29 cellular contexts compared by ENCODE assay signal in the genomic region with DNA sequence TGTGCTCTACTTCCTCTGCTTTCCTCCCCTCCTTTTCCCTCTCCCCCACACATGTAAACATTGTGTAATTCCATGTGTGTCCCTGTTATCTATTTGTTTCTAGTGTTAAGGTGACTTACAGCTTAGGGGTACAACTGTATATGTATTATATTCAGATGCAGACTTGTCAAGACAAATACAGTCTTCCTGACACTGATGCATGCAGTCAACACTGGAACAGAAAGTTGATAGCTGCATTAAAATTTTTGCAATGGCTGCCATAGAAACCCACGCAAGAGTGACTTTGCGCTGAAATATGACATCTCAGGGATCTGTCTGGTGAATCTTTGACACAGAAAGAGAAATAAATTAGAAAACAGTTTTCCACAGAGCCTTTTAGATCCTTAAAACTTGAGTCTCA.
"Had no signal": no experiment of that assay in that cellular context is flagged by ENCODE, and none has a peak within 500 bp of the region (broad histone marks: within the 10 kb centered on the region; RNA-seq: fewer than 3 reads in every experiment).

No MANE protein-coding gene starts in this region.

- H3K4me3 Mint-ChIP-seq: stimulated activated effector memory CD8-positive, alpha-beta T cell treated with anti-CD3 and anti-CD28 coated beads, Interleukin-12 subunit alpha, Interleukin-12 subunit beta, amount 100 ng/mL, for 72 hours; stimulated activated memory B cell treated with anti-CD40 and anti-IgM and Interleukin-4, amounts not matched to agents 10 μg/mL and 1 μg/mL and 100 μg/mL, for 72 hours; stimulated activated naive B cell treated with anti-CD40 and anti-IgM and Interleukin-4, amounts not matched to agents 10 μg/mL and 1 μg/mL and 100 μg/mL, for 72 hours; stimulated activated naive CD8-positive, alpha-beta T cell treated with anti-CD3 and anti-CD28 coated beads, Interleukin-15, amount 100 ng/mL, for 72 hours; stimulated activated naive CD8-positive, alpha-beta T cell treated with anti-CD3 and anti-CD28 coated beads, Interleukin-15, Interleukin-2, amounts not matched to agents 100 ng/mL and 50 ng/mL, for 24 hours; type B pancreatic cell had no signal

- H3K9me3 ChIP-seq: stomach, suprapubic skin, testis, thoracic aorta, thyroid gland, tibial artery, tibial nerve, transverse colon, upper lobe of left lung, upper lobe of right lung, uterus, vagina had no signal

- H3K4me1 ChIP-seq: stomach, suprapubic skin, testis, thyroid gland, tibial artery, tibial nerve, transverse colon, upper lobe of left lung, upper lobe of right lung, uterus, vagina had no signal

- H3K27me3 Mint-ChIP-seq: stimulated activated memory B cell treated with anti-CD40 and anti-IgM and Interleukin-4, amounts not matched to agents 10 μg/mL and 1 μg/mL and 100 μg/mL, for 72 hours; stimulated activated naive B cell treated with anti-CD40 and anti-IgM and Interleukin-4, amounts not matched to agents 10 μg/mL and 1 μg/mL and 100 μg/mL, for 72 hours; stimulated activated naive CD8-positive, alpha-beta T cell treated with anti-CD3 and anti-CD28 coated beads, Interleukin-15, amount 100 ng/mL, for 72 hours; stimulated activated naive CD8-positive, alpha-beta T cell treated with anti-CD3 and anti-CD28 coated beads, Interleukin-15, Interleukin-2, amounts not matched to agents 100 ng/mL and 50 ng/mL, for 24 hours; type B pancreatic cell had no signal

- H3K27ac ChIP-seq: stomach, suprapubic skin, testis, thoracic aorta, thyroid gland, tibial artery, tibial nerve, transverse colon, upper lobe of left lung, upper lobe of right lung, uterus, vagina had no signal

- H3K4me3 ChIP-seq: stomach, suprapubic skin, testis, thoracic aorta, thyroid gland, tibial artery, tibial nerve, transverse colon, upper lobe of left lung, upper lobe of right lung, uterus, vagina had no signal

- H3K36me3 Mint-ChIP-seq: stimulated activated effector memory CD8-positive, alpha-beta T cell treated with anti-CD3 and anti-CD28 coated beads, Interleukin-12 subunit alpha, Interleukin-12 subunit beta, amount 100 ng/mL, for 72 hours; stimulated activated memory B cell treated with anti-CD40 and anti-IgM and Interleukin-4, amounts not matched to agents 10 μg/mL and 1 μg/mL and 100 μg/mL, for 72 hours; stimulated activated naive B cell treated with anti-CD40 and anti-IgM and Interleukin-4, amounts not matched to agents 10 μg/mL and 1 μg/mL and 100 μg/mL, for 72 hours; type B pancreatic cell had no signal

- H3K4me1 Mint-ChIP-seq: stimulated activated effector memory CD8-positive, alpha-beta T cell treated with anti-CD3 and anti-CD28 coated beads, Interleukin-12 subunit alpha, Interleukin-12 subunit beta, amount 100 ng/mL, for 72 hours; stimulated activated memory B cell treated with anti-CD40 and anti-IgM and Interleukin-4, amounts not matched to agents 10 μg/mL and 1 μg/mL and 100 μg/mL, for 72 hours; stimulated activated naive B cell treated with anti-CD40 and anti-IgM and Interleukin-4, amounts not matched to agents 10 μg/mL and 1 μg/mL and 100 μg/mL, for 72 hours; stimulated activated naive CD8-positive, alpha-beta T cell treated with anti-CD3 and anti-CD28 coated beads, Interleukin-15, amount 100 ng/mL, for 72 hours had no signal

- H3K36me3 ChIP-seq: stomach, suprapubic skin, thoracic aorta, thyroid gland, tibial artery, tibial nerve, transverse colon, upper lobe of left lung, upper lobe of right lung, uterus, vagina had no signal

- H3K27me3 ChIP-seq: suprapubic skin, testis, thyroid gland, tibial artery, tibial nerve, transverse colon, upper lobe of left lung, upper lobe of right lung, uterus, vagina had no signal

- FAIRE-seq: urothelium cell line had no signal

- H3K27ac Mint-ChIP-seq: stimulated activated effector memory CD8-positive, alpha-beta T cell treated with anti-CD3 and anti-CD28 coated beads, Interleukin-12 subunit alpha, Interleukin-12 subunit beta, amount 100 ng/mL, for 72 hours; stimulated activated memory B cell treated with anti-CD40 and anti-IgM and Interleukin-4, amounts not matched to agents 10 μg/mL and 1 μg/mL and 100 μg/mL, for 72 hours; stimulated activated naive B cell treated with anti-CD40 and anti-IgM and Interleukin-4, amounts not matched to agents 10 μg/mL and 1 μg/mL and 100 μg/mL, for 72 hours; stimulated activated naive CD8-positive, alpha-beta T cell treated with anti-CD3 and anti-CD28 coated beads, Interleukin-15, amount 100 ng/mL, for 72 hours; stimulated activated naive CD8-positive, alpha-beta T cell treated with anti-CD3 and anti-CD28 coated beads, Interleukin-15, Interleukin-2, amounts not matched to agents 100 ng/mL and 50 ng/mL, for 24 hours; type B pancreatic cell had no signal

- H3K9me3 Mint-ChIP-seq: stimulated activated naive CD8-positive, alpha-beta T cell treated with anti-CD3 and anti-CD28 coated beads, Interleukin-15, amount 100 ng/mL, for 72 hours; stimulated activated naive CD8-positive, alpha-beta T cell treated with anti-CD3 and anti-CD28 coated beads, Interleukin-15, Interleukin-2, amounts not matched to agents 100 ng/mL and 50 ng/mL, for 24 hours; type B pancreatic cell had no signal

- DNase-seq: stimulated activated CD4-positive, alpha-beta T cell treated with anti-CD3 and anti-CD28 coated beads, Interleukin-2, amount 100 ng/mL, for 48 hours; stimulated activated CD4-positive, alpha-beta T cell treated with anti-CD3 and anti-CD28 coated beads, Interleukin-4, amount 100 ng/mL, for 1 hour; stimulated activated CD4-positive, alpha-beta T cell treated with anti-CD3 and anti-CD28 coated beads, Interleukin-4, amount 100 ng/mL, for 24 hours; stimulated activated CD4-positive, alpha-beta T cell treated with anti-CD3 and anti-CD28 coated beads, Interleukin-4, amount 100 ng/mL, for 4 hours; stimulated activated CD8-positive, alpha-beta memory T cell treated with anti-CD3 and anti-CD28 coated beads, Interleukin-4, amount 100 ng/mL, for 48 hours; stimulated activated naive B cell treated with anti-CD40 and anti-IgM and Interleukin-4, amounts not matched to agents 10 μg/mL and 1 μg/mL and 100 μg/mL, for 72 hours; stimulated activated naive CD4-positive, alpha-beta T cell; stimulated activated naive CD4-positive, alpha-beta T cell treated with Interleukin-2 at 50 U/mL for 16 hours; stimulated activated naive CD8-positive, alpha-beta T cell treated with anti-CD3 and anti-CD28 coated beads, Interleukin-15, amount 100 ng/mL, for 72 hours; stimulated activated naive CD8-positive, alpha-beta T cell treated with anti-CD3 and anti-CD28 coated beads, Interleukin-15, Interleukin-2, amounts not matched to agents 100 U/mL and 50 U/mL, for 24 hours; stomach; substantia nigra; testis; thyroid gland; tibial artery; transverse colon; trophoblast cell; upper lobe of left lung; upper lobe of right lung; uterus had no signal
